16 cellular contexts compared by ENCODE assay signal in genomic region chr10:119263966-119264621, GRCh38. TPM values are rescaled to one million over a fixed set of nuclear protein-coding genes. Genes with fewer than 3 reads are reported as not detected.
DNase-seq lines count a peak whose midpoint lies in the region; ATAC-seq, FAIRE-seq and TF ChIP-seq lines count a peak whose summit lies in the region.
"Had no signal": no experiment of that assay in that cellular context is flagged by ENCODE, and none has a peak within 500 bp of the region (broad histone marks: within the 10 kb centered on the region; RNA-seq: fewer than 3 reads in every experiment).

No MANE protein-coding gene starts in this region.

- ATAC-seq in GM21786 (IDR thresholded peaks at IDR 0.05; ENCODE audit: unreplicated experiment): no peak
- no peak for ATAC-seq in GM19467 (IDR thresholded peaks at IDR 0.05; ENCODE audit: unreplicated experiment)

- TF ChIP-seq CTCF in fibroblast of pulmonary artery (IDR thresholded peaks at IDR 0.05; ENCODE audit: low read length, missing control alignments): no peak
- TF ChIP-seq CTCF in progenitor cell of endocrine pancreas (IDR thresholded peaks at IDR 0.05; ENCODE audit: unreplicated experiment): no peak
- no peak for TF ChIP-seq CTCF in kidney (IDR thresholded peaks at IDR 0.05; ENCODE audit: borderline replicate concordance, extremely low read depth, insufficient read depth)

- DNase-seq in DMS153 (lab: John Stamatoyannopoulos, UW) (peak; percentile 84), NCI-H510A (lab: John Stamatoyannopoulos, UW) (peak; percentile 71), fibroblast of pulmonary artery (ENCODE audit: low read depth) (peak; percentile 38), progenitor cell of endocrine pancreas (ENCODE audit: low spot score, unreplicated experiment) (no peak), kidney (no peak)
- DNase-seq in activated naive CD8-positive, alpha-beta T cell treated with anti-CD3 and anti-CD28 coated beads for 36 hours: no peak
- DNase-seq: activated CD4-positive, alpha-beta T cell treated with anti-CD3 and anti-CD28 coated beads for 1 hour; activated effector memory CD4-positive, alpha-beta T cell treated with Interleukin-2 at 50 U/mL for 16 hours; CD4-positive, CD25-positive, alpha-beta regulatory T cell; HFFc6; NK-92 treated with Interleukin-12 subunit alpha and Interleukin-12 subunit beta, amount 100 ng/mL, for 24 hours; sigmoid colon had no signal

- H3K4me1 Mint-ChIP-seq in progenitor cell of endocrine pancreas (ENCODE audit: low read depth): peaks cover 6% of the 10 kb centered on the region
- peaks cover 12% of the 10 kb centered on the region for H3K4me1 Mint-ChIP-seq in activated naive CD8-positive, alpha-beta T cell treated with anti-CD3 and anti-CD28 coated beads for 36 hours

- no peaks in the 10 kb centered on the region for H3K9me3 Mint-ChIP-seq in progenitor cell of endocrine pancreas (ENCODE audit: low read depth)
- no peaks in the 10 kb centered on the region for H3K9me3 Mint-ChIP-seq in activated naive CD8-positive, alpha-beta T cell treated with anti-CD3 and anti-CD28 coated beads for 36 hours
- H3K9me3 Mint-ChIP-seq: CD4-positive, CD25-positive, alpha-beta regulatory T cell; HFFc6; mesothelial cell of epicardium had no signal

- intact Hi-C loops in kidney (cut with DNase I): no loop called here

- FAIRE-seq in kidney (lab: Jason Lieb, UNC): no peak

- H3K4me3 Mint-ChIP-seq in progenitor cell of endocrine pancreas (ENCODE audit: low read depth): no peak overlapping the region
- H3K4me3 Mint-ChIP-seq in activated naive CD8-positive, alpha-beta T cell treated with anti-CD3 and anti-CD28 coated beads for 36 hours: no peak overlapping the region
- H3K4me3 Mint-ChIP-seq: CD4-positive, CD25-positive, alpha-beta regulatory T cell; HFFc6; mesothelial cell of epicardium had no signal

- no peaks in the 10 kb centered on the region for H3K36me3 ChIP-seq in kidney (ENCODE audit: control insufficient read depth in 1 of 2, insufficient read depth in 2 of 2, low read length in 2 of 2)
- H3K36me3 ChIP-seq: vagina had no signal

- peak overlapping the region; percentile 40 for H3K27ac Mint-ChIP-seq in progenitor cell of endocrine pancreas
- no peak overlapping the region for H3K27ac Mint-ChIP-seq in activated naive CD8-positive, alpha-beta T cell treated with anti-CD3 and anti-CD28 coated beads for 36 hours
- H3K27ac Mint-ChIP-seq: HFFc6, mesothelial cell of epicardium had no signal

- peaks cover 4% of the 10 kb centered on the region for H3K36me3 Mint-ChIP-seq in progenitor cell of endocrine pancreas (ENCODE audit: insufficient read depth)
- peaks cover 10% of the 10 kb centered on the region for H3K36me3 Mint-ChIP-seq in activated naive CD8-positive, alpha-beta T cell treated with anti-CD3 and anti-CD28 coated beads for 36 hours
- H3K36me3 Mint-ChIP-seq: mesothelial cell of epicardium had no signal

- peaks cover 0 to 4% of the 10 kb centered on the region in 2 donors for H3K4me1 ChIP-seq in kidney (ENCODE audit: control insufficient read depth in 1 of 2, insufficient read depth in 1 of 2, low read depth in 1 of 2, low read length in 2 of 2)

- no peak overlapping the region for H3K27ac ChIP-seq in kidney (ENCODE audit: low read depth in 2 of 2, low read length in 2 of 2)
- H3K27ac ChIP-seq: vagina had no signal

- no peaks in the 10 kb centered on the region for H3K27me3 Mint-ChIP-seq in progenitor cell of endocrine pancreas
- H3K27me3 Mint-ChIP-seq in activated naive CD8-positive, alpha-beta T cell treated with anti-CD3 and anti-CD28 coated beads for 36 hours: no peaks in the 10 kb centered on the region
- H3K27me3 Mint-ChIP-seq: CD4-positive, CD25-positive, alpha-beta regulatory T cell had no signal

- no peak overlapping the region for H3K9ac ChIP-seq in kidney (ENCODE audit: low read length in 2 of 2)

- H3K4me3 ChIP-seq in fibroblast of pulmonary artery (replicated peaks; ENCODE audit: low read depth, low read length): no peak overlapping the region
- H3K4me3 ChIP-seq in kidney (ENCODE audit: low read length in 2 of 2): no peak overlapping the region
- H3K4me3 ChIP-seq: sigmoid colon, vagina had no signal

- no peaks in the 10 kb centered on the region for H3K9me3 ChIP-seq in kidney (ENCODE audit: control insufficient read depth in 1 of 2, low read length in 2 of 2)
- H3K9me3 ChIP-seq: sigmoid colon, vagina had no signal

RNA-seq across cellular contexts. Expression of gene GRK5, which starts 56.7 kb away (rescaled TPM):
- total RNA-seq in progenitor cell of endocrine pancreas: 21.6 and 23.0 TPM in 2 replicates
- 10 to 100 TPM; 12.8 TPM for total RNA-seq in activated naive CD8-positive, alpha-beta T cell treated with anti-CD3 and anti-CD28 coated beads for 36 hours
- 18.7 TPM for total RNA-seq in kidney
- polyA plus RNA-seq in kidney (ENCODE audit: insufficient read depth, low read depth, low replicate concordance): 7.3 TPM

Comparison
In these comparisons a context has a peak if more than half of its experiments do, and no peak if none do; other contexts are left out.
1. DNase-seq: peak in DMS153 (single experiment), NCI-H510A (single experiment) and fibroblast of pulmonary artery (single experiment); none in progenitor cell of endocrine pancreas (single experiment), activated naive CD8-positive, alpha-beta T cell treated with anti-CD3 and anti-CD28 coated beads for 36 hours (single experiment) and kidney (single experiment).